23 cellular contexts compared by ENCODE assay signal in genomic region chr3:53693441-53693840, GRCh38.
DNase-seq lines count a peak whose midpoint lies in the region; ATAC-seq and TF ChIP-seq lines count a peak whose summit lies in the region.
"Had no signal": no experiment of that assay in that cellular context is flagged by ENCODE, and none has a peak within 500 bp of the region (broad histone marks: within the 10 kb centered on the region; RNA-seq: fewer than 3 reads in every experiment).

No MANE protein-coding gene starts in this region.

- intact Hi-C loops in activated CD8-positive, alpha-beta T cell treated with anti-CD3 and anti-CD28 coated beads for 36 hours (cut with micrococcal nuclease) = no loop called here
- intact Hi-C loops in thyroid gland (cut with DNase I) = no loop called here

- POLR2A ChIA-PET in activated CD8-positive, alpha-beta T cell treated with anti-CD3 and anti-CD28 coated beads, Interleukin-2, amount 10 ng/mL, durations not matched to agents 7 days and 5 days (lab: Charles Lee) = no interaction called here
- POLR2A ChIA-PET in activated CD8-positive, alpha-beta T cell treated with anti-CD3 and anti-CD28 coated beads for 36 hours (lab: Charles Lee) = no interaction called here
- POLR2A ChIA-PET in activated naive CD8-positive, alpha-beta T cell treated with anti-CD3 and anti-CD28 coated beads, Interleukin-2, amount 10 ng/mL, durations not matched to agents 7 days and 5 days (lab: Charles Lee) = no interaction called here

- no peaks in the 10 kb centered on the region for H3K4me1 ChIP-seq in thyroid gland
- H3K4me1 ChIP-seq: BLaER1, HAP-1 had no signal

- H3K27me3 ChIP-seq in thyroid gland = no peaks in the 10 kb centered on the region
- H3K27me3 ChIP-seq: BLaER1 had no signal

- no peak for TF ChIP-seq POLR2A in thyroid gland (IDR thresholded peaks at IDR 0.05)

- CTCF ChIA-PET in activated CD8-positive, alpha-beta T cell treated with anti-CD3 and anti-CD28 coated beads, Interleukin-2, amount 10 ng/mL, durations not matched to agents 7 days and 5 days (lab: Charles Lee) = no interaction called here
- CTCF ChIA-PET in activated CD8-positive, alpha-beta T cell treated with anti-CD3 and anti-CD28 coated beads for 36 hours (lab: Charles Lee) = interaction anchor here (0.6 kb wide), 1 partner anchor 14 kb away, joined by 3 read pairs; no protein-coding TSS in a partner anchor

- ATAC-seq in activated CD8-positive, alpha-beta T cell treated with anti-CD3 and anti-CD28 coated beads, Interleukin-2, amount 10 ng/mL, durations not matched to agents 7 days and 5 days = no peak
- ATAC-seq in activated CD8-positive, alpha-beta T cell treated with anti-CD3 and anti-CD28 coated beads for 36 hours = no peak
- no peak for ATAC-seq in activated naive CD8-positive, alpha-beta T cell treated with anti-CD3 and anti-CD28 coated beads, Interleukin-2, amount 10 ng/mL, durations not matched to agents 7 days and 5 days (ENCODE audit: low read depth)

- H3K36me3 ChIP-seq in thyroid gland = no peaks in the 10 kb centered on the region
- H3K36me3 ChIP-seq: BLaER1, HAP-1 had no signal

- WGBS in thyroid gland, 2 donors = 69 to 76% methylated on average over 2 of the region's 2 CpGs

- TF ChIP-seq CTCF in activated CD8-positive, alpha-beta T cell treated with anti-CD3 and anti-CD28 coated beads for 36 hours (IDR thresholded peaks at IDR 0.05) = no peak
- no peak for TF ChIP-seq CTCF in thyroid gland (IDR thresholded peaks at IDR 0.05)

- no peaks in the 10 kb centered on the region for H3K36me3 Mint-ChIP-seq in activated CD8-positive, alpha-beta T cell treated with anti-CD3 and anti-CD28 coated beads, Interleukin-2, amount 10 ng/mL, durations not matched to agents 7 days and 5 days (ENCODE audit: low read depth)
- no peaks in the 10 kb centered on the region for H3K36me3 Mint-ChIP-seq in activated CD8-positive, alpha-beta T cell treated with anti-CD3 and anti-CD28 coated beads for 36 hours (ENCODE audit: low read depth)
- H3K36me3 Mint-ChIP-seq in activated naive CD8-positive, alpha-beta T cell treated with anti-CD3 and anti-CD28 coated beads, Interleukin-2, amount 10 ng/mL, durations not matched to agents 7 days and 5 days = no peaks in the 10 kb centered on the region
- H3K36me3 Mint-ChIP-seq: CD4-positive, alpha-beta memory T cell had no signal

- H3K27ac Mint-ChIP-seq in activated CD8-positive, alpha-beta T cell treated with anti-CD3 and anti-CD28 coated beads, Interleukin-2, amount 10 ng/mL, durations not matched to agents 7 days and 5 days = peak overlapping the region; percentile 60
- H3K27ac Mint-ChIP-seq in activated CD8-positive, alpha-beta T cell treated with anti-CD3 and anti-CD28 coated beads for 36 hours = no peak overlapping the region
- H3K27ac Mint-ChIP-seq in activated naive CD8-positive, alpha-beta T cell treated with anti-CD3 and anti-CD28 coated beads, Interleukin-2, amount 10 ng/mL, durations not matched to agents 7 days and 5 days = no peak overlapping the region
- H3K27ac Mint-ChIP-seq: CD4-positive, alpha-beta memory T cell; GM23338 had no signal

- no peaks in the 10 kb centered on the region for H3K9me3 Mint-ChIP-seq in activated CD8-positive, alpha-beta T cell treated with anti-CD3 and anti-CD28 coated beads, Interleukin-2, amount 10 ng/mL, durations not matched to agents 7 days and 5 days (ENCODE audit: insufficient read depth)
- no peaks in the 10 kb centered on the region for H3K9me3 Mint-ChIP-seq in activated CD8-positive, alpha-beta T cell treated with anti-CD3 and anti-CD28 coated beads for 36 hours
- no peaks in the 10 kb centered on the region for H3K9me3 Mint-ChIP-seq in activated naive CD8-positive, alpha-beta T cell treated with anti-CD3 and anti-CD28 coated beads, Interleukin-2, amount 10 ng/mL, durations not matched to agents 7 days and 5 days
- H3K9me3 Mint-ChIP-seq: GM23338 had no signal

- H3K4me3 ChIP-seq in thyroid gland (replicated peaks in 1 of 3) = no peak overlapping the region
- H3K4me3 ChIP-seq: BLaER1, GM23338, HAP-1 had no signal

- no peak for DNase-seq in activated CD8-positive, alpha-beta T cell treated with anti-CD3 and anti-CD28 coated beads, Interleukin-2, amount 10 ng/mL, durations not matched to agents 7 days and 5 days
- no peak for DNase-seq in activated CD8-positive, alpha-beta T cell treated with anti-CD3 and anti-CD28 coated beads for 36 hours
- peak; percentile 16 to 38 for DNase-seq in Kasumi-1 (lab: John Stamatoyannopoulos, UW)
- peak; percentile 47 for DNase-seq in OCI-M1 (lab: John Stamatoyannopoulos, UW)
- DNase-seq in activated naive CD8-positive, alpha-beta T cell treated with anti-CD3 and anti-CD28 coated beads, Interleukin-2, amount 10 ng/mL, durations not matched to agents 7 days and 5 days = no peak
- no peak for DNase-seq in iPS-NIHi11 (ENCODE audit: low spot score)
- no peak for DNase-seq in thyroid gland
- DNase-seq in dermis blood vessel endothelial cell = no peak
- DNase-seq: Caco-2; CD4-positive, alpha-beta memory T cell; DMS 273 treated with DMSO at 0.1 percent for 48 hours; MM.1S; NCI-H1105 treated with DMSO at 0.1 percent for 48 hours; NCI-H2081; NCI-H2171; NCI-H345; NCI-H524; NCI-H774; NK-92 treated with Interleukin-12 subunit alpha and Interleukin-12 subunit beta, amount 100 ng/mL, for 24 hours; Right ventricle myocardium superior had no signal

- peaks cover 10% of the 10 kb centered on the region for H3K4me1 Mint-ChIP-seq in activated CD8-positive, alpha-beta T cell treated with anti-CD3 and anti-CD28 coated beads, Interleukin-2, amount 10 ng/mL, durations not matched to agents 7 days and 5 days (ENCODE audit: low read depth)
- H3K4me1 Mint-ChIP-seq in activated CD8-positive, alpha-beta T cell treated with anti-CD3 and anti-CD28 coated beads for 36 hours (ENCODE audit: low read depth) = peaks cover 2% of the 10 kb centered on the region
- peaks cover 6% of the 10 kb centered on the region for H3K4me1 Mint-ChIP-seq in activated naive CD8-positive, alpha-beta T cell treated with anti-CD3 and anti-CD28 coated beads, Interleukin-2, amount 10 ng/mL, durations not matched to agents 7 days and 5 days
- H3K4me1 Mint-ChIP-seq: GM23338 had no signal

- no peak overlapping the region for H3K27ac ChIP-seq in thyroid gland
- H3K27ac ChIP-seq: BLaER1 had no signal

- H3K27me3 Mint-ChIP-seq in activated CD8-positive, alpha-beta T cell treated with anti-CD3 and anti-CD28 coated beads, Interleukin-2, amount 10 ng/mL, durations not matched to agents 7 days and 5 days (ENCODE audit: low read depth) = peaks cover 18% of the 10 kb centered on the region
- peaks cover 8% of the 10 kb centered on the region for H3K27me3 Mint-ChIP-seq in activated CD8-positive, alpha-beta T cell treated with anti-CD3 and anti-CD28 coated beads for 36 hours
- peaks cover 22% of the 10 kb centered on the region for H3K27me3 Mint-ChIP-seq in activated naive CD8-positive, alpha-beta T cell treated with anti-CD3 and anti-CD28 coated beads, Interleukin-2, amount 10 ng/mL, durations not matched to agents 7 days and 5 days

- peak overlapping the region; percentile 39 for H3K4me3 Mint-ChIP-seq in activated CD8-positive, alpha-beta T cell treated with anti-CD3 and anti-CD28 coated beads, Interleukin-2, amount 10 ng/mL, durations not matched to agents 7 days and 5 days
- no peak overlapping the region for H3K4me3 Mint-ChIP-seq in activated CD8-positive, alpha-beta T cell treated with anti-CD3 and anti-CD28 coated beads for 36 hours
- peak overlapping the region; percentile 50 for H3K4me3 Mint-ChIP-seq in activated naive CD8-positive, alpha-beta T cell treated with anti-CD3 and anti-CD28 coated beads, Interleukin-2, amount 10 ng/mL, durations not matched to agents 7 days and 5 days
- H3K4me3 Mint-ChIP-seq: CD4-positive, alpha-beta memory T cell; GM23338 had no signal

- H3K9me3 ChIP-seq in thyroid gland = no peaks in the 10 kb centered on the region
- H3K9me3 ChIP-seq: BLaER1, Caco-2, HAP-1 had no signal

Comparison
In these comparisons a context has a peak if more than half of its experiments do, and no peak if none do; other contexts are left out.
1. DNase-seq: peak in Kasumi-1 (2 of 2) and OCI-M1 (single experiment); none in activated CD8-positive, alpha-beta T cell treated with anti-CD3 and anti-CD28 coated beads, Interleukin-2, amount 10 ng/mL, durations not matched to agents 7 days and 5 days (single experiment), activated CD8-positive, alpha-beta T cell treated with anti-CD3 and anti-CD28 coated beads for 36 hours (single experiment), activated naive CD8-positive, alpha-beta T cell treated with anti-CD3 and anti-CD28 coated beads, Interleukin-2, amount 10 ng/mL, durations not matched to agents 7 days and 5 days (single experiment), iPS-NIHi11 (single experiment), thyroid gland (0 of 2) and dermis blood vessel endothelial cell (single experiment).